27 cellular contexts compared by ENCODE assay signal in the genomic region with DNA sequence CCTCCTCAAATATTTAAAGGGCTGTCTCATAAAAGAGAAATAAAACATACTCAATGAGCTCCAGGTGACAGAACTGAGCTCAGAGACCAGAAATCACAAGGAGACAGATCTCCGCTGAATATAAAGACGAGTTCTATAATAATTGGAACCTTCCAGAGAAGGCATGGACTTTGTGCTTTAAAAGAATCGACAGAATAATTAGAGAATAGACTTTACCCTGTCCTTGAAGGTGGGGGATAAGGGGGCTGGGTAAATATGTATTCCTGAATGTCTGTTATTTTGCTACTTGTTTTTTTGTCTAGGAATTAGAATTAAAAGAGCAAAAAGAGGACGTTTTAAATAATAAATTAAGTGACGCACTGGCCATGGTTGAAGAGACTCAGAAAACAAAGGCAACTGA.
"Had no signal": no experiment of that assay in that cellular context is flagged by ENCODE, and none has a peak within 500 bp of the region (broad histone marks: within the 10 kb centered on the region; RNA-seq: fewer than 3 reads in every experiment).

No MANE protein-coding gene starts in this region.

- H3K79me2 ChIP-seq: hepatocyte, parathyroid adenoma had no signal

- H3K4me1 Mint-ChIP-seq: endodermal cell, memory B cell had no signal

- H2AFZ ChIP-seq: hepatocyte, neural progenitor cell, parathyroid adenoma had no signal

- H3K4me1 ChIP-seq: colonic mucosa, gastroesophageal sphincter, neural progenitor cell, parathyroid adenoma, right atrium auricular region, sigmoid colon, spleen, upper lobe of right lung, vagina had no signal

- H3K27ac ChIP-seq: colonic mucosa, epithelial cell of prostate, gastroesophageal sphincter, heart left ventricle, hepatocyte, neural progenitor cell, parathyroid adenoma, right atrium auricular region, sigmoid colon, spleen, transverse colon, upper lobe of right lung, vagina had no signal

- H3K27ac Mint-ChIP-seq: endodermal cell; memory B cell; natural killer cell; neural progenitor cell; progenitor cell of endocrine pancreas; stimulated activated naive B cell treated with anti-CD40 and anti-IgM and Interleukin-4, amounts not matched to agents 10 μg/mL and 1 μg/mL and 100 μg/mL, for 72 hours; stimulated activated naive CD8-positive, alpha-beta T cell treated with anti-CD3 and anti-CD28 coated beads, Interleukin-15, Interleukin-2, amounts not matched to agents 100 ng/mL and 50 ng/mL, for 24 hours had no signal

- DNase-seq: colonic mucosa; effector CD8-positive, alpha-beta T cell; endodermal cell; foreskin keratinocyte; heart left ventricle; natural killer cell; sigmoid colon; spleen; stimulated activated CD4-positive, alpha-beta T cell treated with anti-CD3 and anti-CD28 coated beads, Interleukin-4, amount 100 ng/mL, for 4 hours; stimulated activated naive B cell treated with anti-CD40 and anti-IgM and Interleukin-4, amounts not matched to agents 10 μg/mL and 1 μg/mL and 100 μg/mL, for 72 hours; transverse colon; upper lobe of right lung had no signal

- FAIRE-seq: kidney had no signal

- H3K9ac ChIP-seq: neural progenitor cell, parathyroid adenoma had no signal

- ATAC-seq: esophagus mucosa; foreskin keratinocyte; gastroesophageal sphincter; heart left ventricle; left lobe of liver; natural killer cell; stimulated activated naive B cell treated with anti-CD40 and anti-IgM and Interleukin-4, amounts not matched to agents 10 μg/mL and 1 μg/mL and 100 μg/mL, for 72 hours; upper lobe of right lung had no signal

- H3K9me3 Mint-ChIP-seq: dendritic cell treated with granulocyte-macrophage colony-stimulating factor and Interleukin-4, amounts not matched to agents 40 ng/mL and 50 ng/mL, for 4 days; endodermal cell; memory B cell; natural killer cell; neural progenitor cell; stimulated activated naive B cell treated with anti-CD40 and anti-IgM and Interleukin-4, amounts not matched to agents 10 μg/mL and 1 μg/mL and 100 μg/mL, for 72 hours; stimulated activated naive CD8-positive, alpha-beta T cell treated with anti-CD3 and anti-CD28 coated beads, Interleukin-15, Interleukin-2, amounts not matched to agents 100 ng/mL and 50 ng/mL, for 24 hours had no signal

- H3K36me3 Mint-ChIP-seq: memory B cell; natural killer cell; stimulated activated naive B cell treated with anti-CD40 and anti-IgM and Interleukin-4, amounts not matched to agents 10 μg/mL and 1 μg/mL and 100 μg/mL, for 72 hours had no signal

- H3K4me3 ChIP-seq: colonic mucosa, gastroesophageal sphincter, heart left ventricle, hepatocyte, lung, neural progenitor cell, right atrium auricular region, sigmoid colon, spleen, transverse colon, upper lobe of right lung, vagina had no signal

- H3K4me3 Mint-ChIP-seq: dendritic cell treated with granulocyte-macrophage colony-stimulating factor and Interleukin-4, amounts not matched to agents 40 ng/mL and 50 ng/mL, for 4 days; endodermal cell; memory B cell; natural killer cell; neural progenitor cell; stimulated activated naive B cell treated with anti-CD40 and anti-IgM and Interleukin-4, amounts not matched to agents 10 μg/mL and 1 μg/mL and 100 μg/mL, for 72 hours; stimulated activated naive CD8-positive, alpha-beta T cell treated with anti-CD3 and anti-CD28 coated beads, Interleukin-15, Interleukin-2, amounts not matched to agents 100 ng/mL and 50 ng/mL, for 24 hours had no signal

- H3K36me3 ChIP-seq: colonic mucosa, gastroesophageal sphincter, heart left ventricle, neural progenitor cell, right atrium auricular region, sigmoid colon, spleen, transverse colon, upper lobe of right lung, vagina had no signal

- H3K9me3 ChIP-seq: colonic mucosa, gastroesophageal sphincter, heart left ventricle, right atrium auricular region, sigmoid colon, spleen, transverse colon, upper lobe of right lung, vagina had no signal

- H3K4me2 ChIP-seq: hepatocyte, neural progenitor cell had no signal

- H3K27me3 ChIP-seq: colonic mucosa, foreskin keratinocyte, gastroesophageal sphincter, heart left ventricle, hepatocyte, neural progenitor cell, right atrium auricular region, sigmoid colon, spleen, transverse colon, upper lobe of right lung, vagina had no signal
